10 cellular contexts compared by ENCODE assay signal in genomic region chr20:2914160-2914559, GRCh38.
A peak's percentile ranks its signal among the peaks of the same experiment; 100 is the strongest.
DNase-seq lines count a peak whose midpoint lies in the region; ATAC-seq and TF ChIP-seq lines count a peak whose summit lies in the region.
"Had no signal": no experiment of that assay in that cellular context is flagged by ENCODE, and none has a peak within 500 bp of the region (broad histone marks: within the 10 kb centered on the region; RNA-seq: fewer than 3 reads in every experiment).

No MANE protein-coding gene starts in this region.

- no peak overlapping the region for H3K4me2 ChIP-seq in OCI-LY1 (ENCODE audit: low read length)

- no peak overlapping the region for H3K9ac ChIP-seq in OCI-LY1 (ENCODE audit: low read length)

- H3K27me3 ChIP-seq in OCI-LY1 (ENCODE audit: insufficient read depth, low read length) = no peaks in the 10 kb centered on the region

- peaks cover 8% of the 10 kb centered on the region; the same call in 1 of the 2 replicates for H3K36me3 ChIP-seq in OCI-LY1 (ENCODE audit: insufficient read depth, low read length)

- in situ Hi-C loops in ACHN (cut with HindIII; ENCODE audit: low pct_ligation_motif_present, low pct_unique_long_range_greater_than_20kb, low sequenced_read_pairs) (no loop called here), GM13977 (cut with MboI; ENCODE audit: low pct_unique_long_range_greater_than_20kb, low sequenced_read_pairs, unreplicated experiment) (no loop called here)

- H2AFZ ChIP-seq in OCI-LY1 (ENCODE audit: low read length) = no peak overlapping the region

- peak; percentile 50 for TF ChIP-seq CTCF in GM13977 (IDR thresholded peaks at IDR 0.05; ENCODE audit: extremely low read depth, insufficient read depth, missing control alignments)
- peak; percentile 40; the same call in 1 of the 2 replicates for TF ChIP-seq CTCF in OCI-LY1 (IDR thresholded peaks at IDR 0.05; ENCODE audit: low read length)
- TF ChIP-seq CTCF in fibroblast of pulmonary artery (IDR thresholded peaks at IDR 0.05; ENCODE audit: low read length, missing control alignments) = peak; percentile 34
- TF ChIP-seq CTCF in coronary artery (IDR thresholded peaks at IDR 0.05) = no peak

- ATAC-seq in GM21381 (IDR thresholded peaks at IDR 0.05; ENCODE audit: unreplicated experiment) = no peak

- H3K79me2 ChIP-seq in OCI-LY1 (ENCODE audit: insufficient read depth, low read length) = no peaks in the 10 kb centered on the region

- H3K9me2 ChIP-seq in OCI-LY1 (ENCODE audit: low read depth, low read length) = no peaks in the 10 kb centered on the region

- H3K9me3 ChIP-seq in OCI-LY1 (ENCODE audit: low read length) = no peaks in the 10 kb centered on the region

- no peaks in the 10 kb centered on the region for H3K4me1 ChIP-seq in OCI-LY1 (ENCODE audit: insufficient read depth, low read length, severe bottlenecking)

- no peak overlapping the region for H3K4me3 ChIP-seq in OCI-LY1 (ENCODE audit: low read depth, low read length, poor library complexity, severe bottlenecking)
- no peak overlapping the region for H3K4me3 ChIP-seq in fibroblast of pulmonary artery (replicated peaks; ENCODE audit: low read depth, low read length)
- H3K4me3 ChIP-seq in coronary artery = no peak overlapping the region

- H3F3A ChIP-seq in OCI-LY1 (ENCODE audit: insufficient read depth, low read length) = no peaks in the 10 kb centered on the region

- H3K27ac ChIP-seq in OCI-LY1 (ENCODE audit: low read depth, low read length, poor library complexity, severe bottlenecking) = no peak overlapping the region
- H3K27ac ChIP-seq in coronary artery = no peak overlapping the region

- H4K20me1 ChIP-seq in OCI-LY1 (ENCODE audit: insufficient read depth, low read length) = no peaks in the 10 kb centered on the region

- peak; percentile 10 for DNase-seq in ACHN
- no peak for DNase-seq in GM13977 (ENCODE audit: low spot score)
- DNase-seq in fibroblast of pulmonary artery (ENCODE audit: low read depth) = peak; percentile 45
- no peak for DNase-seq in coronary artery (ENCODE audit: low spot score)
- no peak for DNase-seq in NCI-H446 treated with DMSO at 0.1 percent for 48 hours (lab: John Stamatoyannopoulos, UW)
- DNase-seq in NOMO-1 treated with dmso at 0.1 percent for 144 hours (lab: John Stamatoyannopoulos, UW; ENCODE audit: unreplicated experiment) = no peak
- DNase-seq: activated CD4-positive, alpha-beta T cell treated with anti-CD3 and anti-CD28 coated beads for 48 hours; islet precursor cell had no signal

Comparison
In these comparisons a context has a peak if more than half of its experiments do, and no peak if none do; other contexts are left out.
1. DNase-seq: peak in ACHN (single experiment) and fibroblast of pulmonary artery (single experiment); none in GM13977 (single experiment), coronary artery (single experiment), NCI-H446 treated with DMSO at 0.1 percent for 48 hours (single experiment) and NOMO-1 treated with dmso at 0.1 percent for 144 hours (single experiment).